Comparison of ENCODE assay signal across 1 cellular context in genomic region chr2:62465741-62466500, GRCh38.
TF ChIP-seq lines count a peak whose summit lies in the region.

No MANE protein-coding gene starts in this region.

TF ChIP-seq in H1, 55 proteins besides CTCF, POLR2A, EP300 and RAD21 (continued from another document):
- TF ChIP-seq USF2 (IDR thresholded peaks at IDR 0.05; ENCODE audit: low read length) (no peak), GTF2F1 (IDR thresholded peaks at IDR 0.05; ENCODE audit: borderline replicate concordance, low read depth, low read length) (no peak), SP1 (IDR thresholded peaks at IDR 0.05; ENCODE audit: low read depth, low read length) (peak; percentile 47; the same call in 1 of the 2 replicates), HDAC6 (IDR thresholded peaks at IDR 0.05; ENCODE audit: low read depth, low read length) (no peak), CHD1 (IDR thresholded peaks at IDR 0.05; ENCODE audit: low read depth, low read length) (no peak), CREB1 (IDR thresholded peaks at IDR 0.05) (peak; percentile 11; the same call in 1 of the 2 replicates), NRF1 (IDR thresholded peaks at IDR 0.05; ENCODE audit: low read depth, low read length) (no peak), EGR1 (IDR thresholded peaks at IDR 0.05; ENCODE audit: borderline replicate concordance, low read depth, low read length) (no peak), CBX8 (IDR thresholded peaks at IDR 0.05; ENCODE audit: borderline replicate concordance, low read depth, low read length) (no peak), BACH1 (IDR thresholded peaks at IDR 0.05; ENCODE audit: low read length) (no peak), YY1 (IDR thresholded peaks at IDR 0.05; ENCODE audit: low read depth, low read length) (0 out of 2 replicates have a peak, but pooled peaks have one; percentile 16), PHF8 (conservative IDR thresholded peaks at IDR 0.05; ENCODE audit: low read depth, low read length) (no peak), GABPA (IDR thresholded peaks at IDR 0.05; ENCODE audit: borderline replicate concordance, insufficient read depth, low read length) (no peak), KDM4A (IDR thresholded peaks at IDR 0.05; ENCODE audit: low read depth, low read length, severe bottlenecking) (no peak), SIX5 (IDR thresholded peaks at IDR 0.05; ENCODE audit: low read depth, low read length) (no peak), ZNF274 (IDR thresholded peaks at IDR 0.05; ENCODE audit: borderline replicate concordance, extremely low read depth, low read length) (no peak), CBX5 (IDR thresholded peaks at IDR 0.05; ENCODE audit: low read depth, low read length) (no peak), TBP (IDR thresholded peaks at IDR 0.05; ENCODE audit: low read depth, low read length) (no peak; the same call in 1 of the 2 replicates), JUND (IDR thresholded peaks at IDR 0.05; ENCODE audit: low read length) (no peak), SIRT6 (IDR thresholded peaks at IDR 0.05; ENCODE audit: low read length) (no peak), RNF2 (IDR thresholded peaks at IDR 0.05; ENCODE audit: borderline replicate concordance, low read depth, low read length, missing control alignments, poor library complexity, severe bottlenecking) (no peak), TCF12 (IDR thresholded peaks at IDR 0.05; ENCODE audit: low read depth, low read length) (no peak), EZH2 (IDR thresholded peaks at IDR 0.05; ENCODE audit: low read depth, low read length, severe bottlenecking) (no peak), CEBPB (IDR thresholded peaks at IDR 0.05; ENCODE audit: low read depth, low read length) (no peak), BCL11A (IDR thresholded peaks at IDR 0.05; ENCODE audit: low read depth in 2 of 2, low read length in 2 of 2) (no peak), POLR2AphosphoS5 (IDR thresholded peaks at IDR 0.05; ENCODE audit: low read depth, low read length) (no peak), HDAC2 (IDR thresholded peaks at IDR 0.05; ENCODE audit: borderline replicate concordance in 1 of 2, low read depth in 2 of 2, low read length in 2 of 2) (peak; percentile 71 to 88; a peak in 2 of 4 replicates), ASH2L (IDR thresholded peaks at IDR 0.05; ENCODE audit: low read length) (no peak), TAF1 (IDR thresholded peaks at IDR 0.05; ENCODE audit: low read depth, low read length) (peak; percentile 34; the same call in 1 of the 2 replicates), MAX (IDR thresholded peaks at IDR 0.05) (peak; percentile 15; the same call in 1 of the 2 replicates), SIN3A (conservative IDR thresholded peaks at IDR 0.05 in 1 of 2, IDR thresholded peaks at IDR 0.05 in 1 of 2; ENCODE audit: low read depth in 1 of 2, low read length in 2 of 2) (no peak), POU5F1 (IDR thresholded peaks at IDR 0.05; ENCODE audit: low read depth, low read length) (0 out of 2 replicates have a peak, but pooled peaks have one; percentile 32), CTBP2 (IDR thresholded peaks at IDR 0.05; ENCODE audit: borderline replicate concordance, insufficient read depth, insufficient read length, low read length) (no peak), TEAD4 (IDR thresholded peaks at IDR 0.05; ENCODE audit: low read depth, low read length) (no peak; the same call in 1 of the 2 replicates), ATF2 (IDR thresholded peaks at IDR 0.05; ENCODE audit: low read length) (no peak), RXRA (IDR thresholded peaks at IDR 0.05; ENCODE audit: insufficient read depth, low read depth, low read length) (no peak), SRF (IDR thresholded peaks at IDR 0.05; ENCODE audit: low read depth, low read length) (peak; percentile 32; the same call in 1 of the 2 replicates), MAFK (IDR thresholded peaks at IDR 0.05; ENCODE audit: low read depth, low read length) (no peak), SP4 (IDR thresholded peaks at IDR 0.05; ENCODE audit: low read length) (no peak), E2F6 (IDR thresholded peaks at IDR 0.05) (no peak), CHD2 (IDR thresholded peaks at IDR 0.05; ENCODE audit: low read length) (no peak), CHD7 (IDR thresholded peaks at IDR 0.05; ENCODE audit: insufficient replicate concordance, low read length) (peak; percentile 92), ATF3 (IDR thresholded peaks at IDR 0.05; ENCODE audit: insufficient read depth, low read depth, low read length) (no peak), TAF7 (optimal IDR thresholded peaks at IDR 0.05; ENCODE audit: borderline replicate concordance, low read depth, low read length) (peak; percentile 17), RBBP5 (IDR thresholded peaks at IDR 0.05; ENCODE audit: borderline replicate concordance, low read depth, low read length) (0 out of 2 replicates have a peak, but pooled peaks have one; percentile 51)
TF ChIP-seq in H1: peak in this region for 12.
